Comparison of ENCODE assay signal across 1 cellular context in the genomic region with DNA sequence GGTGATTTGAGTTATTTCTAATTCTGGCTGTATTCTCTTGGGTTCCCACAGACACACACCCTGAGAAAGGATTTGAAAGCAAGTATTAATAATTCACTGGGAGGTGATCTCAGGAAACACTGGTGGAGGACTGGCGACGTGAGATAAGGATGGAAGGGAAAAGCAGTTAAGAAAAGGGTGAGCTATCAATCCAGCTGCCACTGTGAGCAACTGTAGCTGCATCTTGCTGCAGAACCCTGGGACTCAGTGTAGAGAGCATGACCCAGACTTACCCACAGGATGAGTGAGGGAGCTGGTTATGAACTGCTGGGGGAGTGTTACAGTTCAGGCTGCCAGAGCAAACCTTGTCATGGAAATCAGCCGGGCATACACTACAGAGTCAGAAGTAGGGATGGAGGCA.
A peak's percentile ranks its signal among the peaks of the same experiment; 100 is the strongest.
TF ChIP-seq lines count a peak whose summit lies in the region.

No MANE protein-coding gene starts in this region.

TF ChIP-seq in K562, 482 proteins besides CTCF, POLR2A, EP300 and RAD21 (continued from another document and continues in another):
- TF ChIP-seq HDAC3 (IDR thresholded peaks at IDR 0.05; ENCODE audit: borderline replicate concordance, partially characterized antibody) (peak; percentile 89), BCOR (IDR thresholded peaks at IDR 0.05) (peak; percentile 68; the same call in 1 of the 2 replicates), CCNT2 (IDR thresholded peaks at IDR 0.05; ENCODE audit: borderline replicate concordance, extremely low read depth, insufficient read length, low read depth, low read length) (peak; percentile 49), ZNF184 (CRISPR knock-in tag; IDR thresholded peaks at IDR 0.05) (no peak), ZNF146 (CRISPR knock-in tag; IDR thresholded peaks at IDR 0.05; ENCODE audit: unreplicated experiment) (no peak), ZNF79 (CRISPR knock-in tag; IDR thresholded peaks at IDR 0.05; ENCODE audit: low read depth) (no peak), BRD9 (IDR thresholded peaks at IDR 0.05; ENCODE audit: low read depth, partially characterized antibody) (peak; percentile 59), ARHGAP35 (IDR thresholded peaks at IDR 0.05; ENCODE audit: partially characterized antibody) (no peak), SMARCB1 (IDR thresholded peaks at IDR 0.05; ENCODE audit: insufficient read length, low read depth) (no peak), RBM14 (IDR thresholded peaks at IDR 0.05; ENCODE audit: borderline replicate concordance, insufficient read depth, low read depth, low read length) (no peak), MTF1 (CRISPR knock-in tag; IDR thresholded peaks at IDR 0.05; ENCODE audit: borderline replicate concordance) (no peak), L3MBTL2 (IDR thresholded peaks at IDR 0.05) (peak; percentile 44; the same call in 1 of the 2 replicates), DACH1 (IDR thresholded peaks at IDR 0.05; ENCODE audit: partially characterized antibody) (peak; percentile 94), ZNF174 (CRISPR knock-in tag; IDR thresholded peaks at IDR 0.05) (no peak), PHTF2 (CRISPR knock-in tag; IDR thresholded peaks at IDR 0.05) (no peak), ZNF75A (CRISPR knock-in tag; IDR thresholded peaks at IDR 0.05) (no peak), RFX5 (IDR thresholded peaks at IDR 0.05; ENCODE audit: low read depth, low read length) (no peak), ADNP (tag; IDR thresholded peaks at IDR 0.05) (no peak), NELFE (IDR thresholded peaks at IDR 0.05; ENCODE audit: insufficient read depth, insufficient read length) (no peak), SAFB2 (IDR thresholded peaks at IDR 0.05; ENCODE audit: borderline replicate concordance, low read depth, low read length, severe bottlenecking) (no peak), ZNF644 (tag; IDR thresholded peaks at IDR 0.05; ENCODE audit: low read depth) (0 out of 2 replicates have a peak, but pooled peaks have one; percentile 64), ZSCAN32 (CRISPR knock-in tag; IDR thresholded peaks at IDR 0.05) (no peak), TAF9B (IDR thresholded peaks at IDR 0.05; ENCODE audit: partially characterized antibody) (no peak), BRD4 (IDR thresholded peaks at IDR 0.05) (no peak), ILK (tag; IDR thresholded peaks at IDR 0.05; ENCODE audit: borderline replicate concordance, low read depth) (no peak), RNF2 (IDR thresholded peaks at IDR 0.05) (peak; percentile 99), ZSCAN29 (IDR thresholded peaks at IDR 0.05) (no peak), FOXP1 (CRISPR knock-in tag; IDR thresholded peaks at IDR 0.05) (no peak), ETV6 (IDR thresholded peaks at IDR 0.05; ENCODE audit: borderline replicate concordance in 1 of 2, low read depth in 2 of 2, low read length in 1 of 2) (peak in 1 of 2 experiments; percentile 67; a peak in 1 of 4 replicates), ETV6 (CRISPR knock-in tag; IDR thresholded peaks at IDR 0.05; ENCODE audit: borderline replicate concordance) (no peak), ZFP36 (IDR thresholded peaks at IDR 0.05; ENCODE audit: low read depth, low read length, partially characterized antibody) (no peak), TCF7 (IDR thresholded peaks at IDR 0.05; ENCODE audit: borderline replicate concordance) (peak; percentile 61; the same call in 1 of the 2 replicates), HSF4 (CRISPR knock-in tag; IDR thresholded peaks at IDR 0.05; ENCODE audit: borderline replicate concordance) (no peak), ZNF24 (IDR thresholded peaks at IDR 0.05) (peak; percentile 63), TEAD4 (IDR thresholded peaks at IDR 0.05; ENCODE audit: low read length) (peak; percentile 98), TEAD4 (CRISPR knock-in tag; IDR thresholded peaks at IDR 0.05; ENCODE audit: borderline replicate concordance) (no peak), TSC22D4 (tag; IDR thresholded peaks at IDR 0.05) (no peak), U2AF2 (optimal IDR thresholded peaks at IDR 0.05; ENCODE audit: low read depth, low read length) (no peak), SMARCE1 (IDR thresholded peaks at IDR 0.05) (peak; percentile 91), TCF7L2 (IDR thresholded peaks at IDR 0.05; ENCODE audit: low read depth, low read length) (no peak), SOX6 (IDR thresholded peaks at IDR 0.05) (peak; percentile 90), KLF6 (CRISPR knock-in tag; IDR thresholded peaks at IDR 0.05; ENCODE audit: borderline replicate concordance) (peak; percentile 78; the same call in 1 of the 2 replicates)
- TF ChIP-seq, protein P1, sequence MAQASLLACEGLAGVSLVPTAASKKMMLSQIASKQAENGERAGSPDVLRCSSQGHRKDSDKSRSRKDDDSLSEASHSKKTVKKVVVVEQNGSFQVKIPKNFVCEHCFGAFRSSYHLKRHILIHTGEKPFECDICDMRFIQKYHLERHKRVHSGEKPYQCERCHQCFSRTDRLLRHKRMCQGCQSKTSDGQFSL (CRISPR knock-in tag; IDR thresholded peaks at IDR 0.05): no peak
- TF ChIP-seq, protein P1 (tag; IDR thresholded peaks at IDR 0.05): no peak
- TF ChIP-seq, protein P2, sequence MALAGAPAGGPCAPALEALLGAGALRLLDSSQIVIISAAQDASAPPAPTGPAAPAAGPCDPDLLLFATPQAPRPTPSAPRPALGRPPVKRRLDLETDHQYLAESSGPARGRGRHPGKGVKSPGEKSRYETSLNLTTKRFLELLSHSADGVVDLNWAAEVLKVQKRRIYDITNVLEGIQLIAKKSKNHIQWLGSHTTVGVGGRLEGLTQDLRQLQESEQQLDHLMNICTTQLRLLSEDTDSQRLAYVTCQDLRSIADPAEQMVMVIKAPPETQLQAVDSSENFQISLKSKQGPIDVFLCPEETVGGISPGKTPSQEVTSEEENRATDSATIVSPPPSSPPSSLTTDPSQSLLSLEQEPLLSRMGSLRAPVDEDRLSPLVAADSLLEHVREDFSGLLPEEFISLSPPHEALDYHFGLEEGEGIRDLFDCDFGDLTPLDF (CRISPR knock-in tag; IDR thresholded peaks at IDR 0.05): no peak
- TF ChIP-seq, protein P3, sequence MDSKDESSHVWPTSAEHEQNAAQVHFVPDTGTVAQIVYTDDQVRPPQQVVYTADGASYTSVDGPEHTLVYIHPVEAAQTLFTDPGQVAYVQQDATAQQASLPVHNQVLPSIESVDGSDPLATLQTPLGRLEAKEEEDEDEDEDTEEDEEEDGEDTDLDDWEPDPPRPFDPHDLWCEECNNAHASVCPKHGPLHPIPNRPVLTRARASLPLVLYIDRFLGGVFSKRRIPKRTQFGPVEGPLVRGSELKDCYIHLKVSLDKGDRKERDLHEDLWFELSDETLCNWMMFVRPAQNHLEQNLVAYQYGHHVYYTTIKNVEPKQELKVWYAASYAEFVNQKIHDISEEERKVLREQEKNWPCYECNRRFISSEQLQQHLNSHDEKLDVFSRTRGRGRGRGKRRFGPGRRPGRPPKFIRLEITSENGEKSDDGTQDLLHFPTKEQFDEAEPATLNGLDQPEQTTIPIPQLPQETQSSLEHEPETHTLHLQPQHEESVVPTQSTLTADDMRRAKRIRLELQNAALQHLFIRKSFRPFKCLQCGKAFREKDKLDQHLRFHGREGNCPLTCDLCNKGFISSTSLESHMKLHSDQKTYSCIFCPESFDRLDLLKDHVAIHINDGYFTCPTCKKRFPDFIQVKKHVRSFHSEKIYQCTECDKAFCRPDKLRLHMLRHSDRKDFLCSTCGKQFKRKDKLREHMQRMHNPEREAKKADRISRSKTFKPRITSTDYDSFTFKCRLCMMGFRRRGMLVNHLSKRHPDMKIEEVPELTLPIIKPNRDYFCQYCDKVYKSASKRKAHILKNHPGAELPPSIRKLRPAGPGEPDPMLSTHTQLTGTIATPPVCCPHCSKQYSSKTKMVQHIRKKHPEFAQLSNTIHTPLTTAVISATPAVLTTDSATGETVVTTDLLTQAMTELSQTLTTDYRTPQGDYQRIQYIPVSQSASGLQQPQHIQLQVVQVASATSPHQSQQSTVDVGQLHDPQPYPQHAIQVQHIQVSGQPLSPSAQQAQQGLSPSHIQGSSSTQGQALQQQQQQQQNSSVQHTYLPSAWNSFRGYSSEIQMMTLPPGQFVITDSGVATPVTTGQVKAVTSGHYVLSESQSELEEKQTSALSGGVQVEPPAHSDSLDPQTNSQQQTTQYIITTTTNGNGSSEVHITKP (IDR thresholded peaks at IDR 0.05; ENCODE audit: partially characterized antibody): peak; percentile 56
- TF ChIP-seq, protein P4, sequence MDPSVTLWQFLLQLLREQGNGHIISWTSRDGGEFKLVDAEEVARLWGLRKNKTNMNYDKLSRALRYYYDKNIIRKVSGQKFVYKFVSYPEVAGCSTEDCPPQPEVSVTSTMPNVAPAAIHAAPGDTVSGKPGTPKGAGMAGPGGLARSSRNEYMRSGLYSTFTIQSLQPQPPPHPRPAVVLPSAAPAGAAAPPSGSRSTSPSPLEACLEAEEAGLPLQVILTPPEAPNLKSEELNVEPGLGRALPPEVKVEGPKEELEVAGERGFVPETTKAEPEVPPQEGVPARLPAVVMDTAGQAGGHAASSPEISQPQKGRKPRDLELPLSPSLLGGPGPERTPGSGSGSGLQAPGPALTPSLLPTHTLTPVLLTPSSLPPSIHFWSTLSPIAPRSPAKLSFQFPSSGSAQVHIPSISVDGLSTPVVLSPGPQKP (CRISPR knock-in tag; IDR thresholded peaks at IDR 0.05): no peak
- TF ChIP-seq, protein P5, sequence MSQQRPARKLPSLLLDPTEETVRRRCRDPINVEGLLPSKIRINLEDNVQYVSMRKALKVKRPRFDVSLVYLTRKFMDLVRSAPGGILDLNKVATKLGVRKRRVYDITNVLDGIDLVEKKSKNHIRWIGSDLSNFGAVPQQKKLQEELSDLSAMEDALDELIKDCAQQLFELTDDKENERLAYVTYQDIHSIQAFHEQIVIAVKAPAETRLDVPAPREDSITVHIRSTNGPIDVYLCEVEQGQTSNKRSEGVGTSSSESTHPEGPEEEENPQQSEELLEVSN (IDR thresholded peaks at IDR 0.05; ENCODE audit: borderline replicate concordance in 1 of 2, extremely low read depth in 1 of 2, insufficient read depth in 1 of 2, insufficient read length in 1 of 2, low read depth in 1 of 2, low read length in 1 of 2, poor library complexity in 1 of 2, severe bottlenecking in 1 of 2): peak in 1 of 2 experiments; percentile 6
- TF ChIP-seq, protein P6, sequence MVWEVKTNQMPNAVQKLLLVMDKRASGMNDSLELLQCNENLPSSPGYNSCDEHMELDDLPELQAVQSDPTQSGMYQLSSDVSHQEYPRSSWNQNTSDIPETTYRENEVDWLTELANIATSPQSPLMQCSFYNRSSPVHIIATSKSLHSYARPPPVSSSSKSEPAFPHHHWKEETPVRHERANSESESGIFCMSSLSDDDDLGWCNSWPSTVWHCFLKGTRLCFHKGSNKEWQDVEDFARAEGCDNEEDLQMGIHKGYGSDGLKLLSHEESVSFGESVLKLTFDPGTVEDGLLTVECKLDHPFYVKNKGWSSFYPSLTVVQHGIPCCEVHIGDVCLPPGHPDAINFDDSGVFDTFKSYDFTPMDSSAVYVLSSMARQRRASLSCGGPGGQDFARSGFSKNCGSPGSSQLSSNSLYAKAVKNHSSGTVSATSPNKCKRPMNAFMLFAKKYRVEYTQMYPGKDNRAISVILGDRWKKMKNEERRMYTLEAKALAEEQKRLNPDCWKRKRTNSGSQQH (CRISPR knock-in tag; IDR thresholded peaks at IDR 0.05): 0 out of 2 replicates have a peak, but pooled peaks have one; percentile 49
- TF ChIP-seq, protein P7, sequence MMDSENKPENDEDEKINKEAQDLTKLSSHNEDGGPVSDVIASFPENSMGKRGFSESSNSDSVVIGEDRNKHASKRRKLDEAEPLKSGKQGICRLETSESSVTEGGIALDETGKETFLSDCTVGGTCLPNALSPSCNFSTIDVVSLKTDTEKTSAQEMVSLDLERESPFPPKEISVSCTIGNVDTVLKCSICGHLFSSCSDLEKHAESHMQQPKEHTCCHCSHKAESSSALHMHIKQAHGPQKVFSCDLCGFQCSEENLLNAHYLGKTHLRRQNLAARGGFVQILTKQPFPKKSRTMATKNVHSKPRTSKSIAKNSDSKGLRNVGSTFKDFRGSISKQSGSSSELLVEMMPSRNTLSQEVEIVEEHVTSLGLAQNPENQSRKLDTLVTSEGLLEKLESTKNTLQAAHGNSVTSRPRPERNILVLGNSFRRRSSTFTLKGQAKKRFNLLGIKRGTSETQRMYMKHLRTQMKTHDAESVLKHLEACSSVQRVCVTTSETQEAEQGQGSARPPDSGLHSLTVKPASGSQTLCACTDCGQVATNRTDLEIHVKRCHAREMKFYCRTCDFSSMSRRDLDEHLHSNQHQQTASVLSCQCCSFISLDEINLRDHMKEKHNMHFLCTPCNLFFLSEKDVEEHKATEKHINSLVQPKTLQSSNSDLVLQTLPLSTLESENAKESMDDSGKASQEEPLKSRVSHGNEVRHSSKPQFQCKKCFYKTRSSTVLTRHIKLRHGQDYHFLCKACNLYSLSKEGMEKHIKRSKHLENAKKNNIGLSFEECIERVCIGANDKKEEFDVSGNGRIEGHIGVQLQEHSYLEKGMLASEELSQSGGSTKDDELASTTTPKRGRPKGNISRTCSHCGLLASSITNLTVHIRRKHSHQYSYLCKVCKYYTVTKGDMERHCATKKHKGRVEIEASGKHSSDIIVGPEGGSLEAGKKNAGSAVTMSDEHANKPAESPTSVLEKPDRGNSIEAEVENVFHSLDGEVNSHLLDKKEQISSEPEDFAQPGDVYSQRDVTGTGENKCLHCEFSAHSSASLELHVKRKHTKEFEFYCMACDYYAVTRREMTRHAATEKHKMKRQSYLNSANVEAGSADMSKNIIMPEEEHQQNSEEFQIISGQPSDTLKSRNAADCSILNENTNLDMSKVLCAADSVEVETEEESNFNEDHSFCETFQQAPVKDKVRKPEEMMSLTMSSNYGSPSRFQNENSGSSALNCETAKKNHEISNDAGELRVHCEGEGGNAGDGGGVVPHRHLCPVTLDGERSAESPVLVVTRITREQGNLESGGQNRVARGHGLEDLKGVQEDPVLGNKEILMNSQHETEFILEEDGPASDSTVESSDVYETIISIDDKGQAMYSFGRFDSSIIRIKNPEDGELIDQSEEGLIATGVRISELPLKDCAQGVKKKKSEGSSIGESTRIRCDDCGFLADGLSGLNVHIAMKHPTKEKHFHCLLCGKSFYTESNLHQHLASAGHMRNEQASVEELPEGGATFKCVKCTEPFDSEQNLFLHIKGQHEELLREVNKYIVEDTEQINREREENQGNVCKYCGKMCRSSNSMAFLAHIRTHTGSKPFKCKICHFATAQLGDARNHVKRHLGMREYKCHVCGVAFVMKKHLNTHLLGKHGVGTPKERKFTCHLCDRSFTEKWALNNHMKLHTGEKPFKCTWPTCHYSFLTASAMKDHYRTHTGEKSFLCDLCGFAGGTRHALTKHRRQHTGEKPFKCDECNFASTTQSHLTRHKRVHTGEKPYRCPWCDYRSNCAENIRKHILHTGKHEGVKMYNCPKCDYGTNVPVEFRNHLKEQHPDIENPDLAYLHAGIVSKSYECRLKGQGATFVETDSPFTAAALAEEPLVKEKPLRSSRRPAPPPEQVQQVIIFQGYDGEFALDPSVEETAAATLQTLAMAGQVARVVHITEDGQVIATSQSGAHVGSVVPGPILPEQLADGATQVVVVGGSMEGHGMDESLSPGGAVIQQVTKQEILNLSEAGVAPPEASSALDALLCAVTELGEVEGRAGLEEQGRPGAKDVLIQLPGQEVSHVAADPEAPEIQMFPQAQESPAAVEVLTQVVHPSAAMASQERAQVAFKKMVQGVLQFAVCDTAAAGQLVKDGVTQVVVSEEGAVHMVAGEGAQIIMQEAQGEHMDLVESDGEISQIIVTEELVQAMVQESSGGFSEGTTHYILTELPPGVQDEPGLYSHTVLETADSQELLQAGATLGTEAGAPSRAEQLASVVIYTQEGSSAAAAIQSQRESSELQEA (IDR thresholded peaks at IDR 0.05; ENCODE audit: low read depth): no peak
